8 cellular contexts compared by ENCODE assay signal in the genomic region with DNA sequence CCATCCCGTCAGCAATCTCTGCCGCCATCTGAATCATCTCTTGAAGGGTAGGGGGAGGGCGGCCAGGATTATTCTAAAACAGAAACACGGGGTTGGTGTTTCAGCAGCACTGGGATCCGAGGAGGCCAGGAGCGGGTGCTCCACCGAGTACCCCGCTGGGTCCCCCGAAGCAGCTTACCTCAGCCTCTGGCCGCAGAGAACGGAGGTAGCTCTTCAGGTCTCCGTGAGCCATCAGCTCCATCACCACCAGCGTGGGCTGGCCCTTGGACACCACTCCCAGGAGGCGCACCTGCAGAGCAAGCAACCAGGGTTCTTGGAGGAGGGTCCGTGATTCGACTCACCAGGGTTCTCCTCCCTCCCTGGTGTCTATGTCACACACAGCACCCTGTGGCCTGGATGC.
"Had no signal": no experiment of that assay in that cellular context is flagged by ENCODE, and none has a peak within 500 bp of the region (broad histone marks: within the 10 kb centered on the region; RNA-seq: fewer than 3 reads in every experiment).

No MANE protein-coding gene starts in this region.

- H3K27ac Mint-ChIP-seq: GM23338, HFFc6 had no signal

- ATAC-seq: GM23338, HCT116 had no signal

- H3K27ac ChIP-seq: GM23248 had no signal

- H3K4me1 ChIP-seq: HAP-1 had no signal

- H3K4me2 ChIP-seq: GM23338 had no signal

- H3K4me1 Mint-ChIP-seq: GM23338 had no signal

- H3K4me3 ChIP-seq: GM23248, GM23338, HAP-1 had no signal

- H2AFZ ChIP-seq: GM23248, GM23338 had no signal

- DNase-seq: GM23248, GOT3, H7, HCEC 1CT, HFFc6 had no signal

- H3K9ac ChIP-seq: GM23248 had no signal

- H3K9me3 ChIP-seq: HAP-1 had no signal

- H3K4me3 Mint-ChIP-seq: GM23338, HFFc6 had no signal
